21 cellular contexts compared by ENCODE assay signal in the genomic region with DNA sequence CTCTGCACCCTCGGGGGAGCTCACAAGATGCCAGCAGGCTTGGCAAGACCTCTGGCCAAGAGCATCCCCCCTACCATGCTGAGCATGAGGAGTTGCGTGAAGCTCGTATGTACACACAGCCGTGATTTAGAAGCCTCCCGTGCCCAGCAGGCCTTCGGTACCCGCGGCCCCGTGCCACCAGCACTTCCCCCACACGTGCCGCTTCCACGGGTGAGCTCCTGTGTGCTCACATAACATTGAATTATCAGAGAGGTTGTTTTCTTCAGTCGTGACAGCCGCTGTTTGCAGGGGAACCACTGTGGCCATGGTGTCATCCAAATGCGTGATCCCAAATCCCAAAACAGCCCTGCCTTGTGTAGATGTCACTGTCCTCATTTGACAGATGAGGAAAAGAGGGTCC. TPM values are rescaled to one million over a fixed set of nuclear protein-coding genes. Genes with fewer than 3 reads are reported as not detected.
"Had no signal": no experiment of that assay in that cellular context is flagged by ENCODE, and none has a peak within 500 bp of the region (broad histone marks: within the 10 kb centered on the region; RNA-seq: fewer than 3 reads in every experiment).

No MANE protein-coding gene starts in this region.

- H3K27ac ChIP-seq: SJSA1, SK-N-MC had no signal

- H3K27me3 ChIP-seq: SJSA1 had no signal

- FAIRE-seq: RCC 7860 had no signal

- H3K4me1 ChIP-seq: SJSA1 had no signal

- DNase-seq: KBM-7, MV-4-11, NCI-H1048, NCI-H1105, NCI-H1417, NCI-H1436 treated with DMSO at 0.1 percent for 48 hours, NCI-H1694, NCI-H187 treated with DMSO at 0.1 percent for 48 hours, NCI-H2029 treated with DMSO at 0.1 percent for 48 hours, NCI-H2171 treated with DMSO at 0.1 percent for 48 hours, NCI-H524 treated with DMSO at 0.1 percent for 48 hours, NCI-H69, NCI-H774, Right ventricle myocardium superior, RPMI8226, SIG-M5 had no signal

- H3K9me3 ChIP-seq: SJSA1 had no signal

- H3K36me3 ChIP-seq: SJSA1 had no signal

- H3K4me3 ChIP-seq: SJSA1, SK-N-MC had no signal

RNA-seq across cellular contexts. Expression of a gene that starts 53.2 kb away (rescaled TPM):
- total RNA-seq: HT-29, MCF 10A, Right ventricle myocardium superior had no signal
